13 cellular contexts compared by ENCODE assay signal in genomic region chr2:70775148-70775547, GRCh38. TPM values are rescaled to one million over a fixed set of nuclear protein-coding genes. Genes with fewer than 3 reads are reported as not detected.
DNase-seq lines count a peak whose midpoint lies in the region; ATAC-seq lines count a peak whose summit lies in the region.
"Had no signal": no experiment of that assay in that cellular context is flagged by ENCODE, and none has a peak within 500 bp of the region (broad histone marks: within the 10 kb centered on the region; RNA-seq: fewer than 3 reads in every experiment).

No MANE protein-coding gene starts in this region.

- no peak for ATAC-seq in naive thymus-derived CD8-positive, alpha-beta T cell
- ATAC-seq: HepG2 had no signal

- H3K36me3 Mint-ChIP-seq in naive thymus-derived CD8-positive, alpha-beta T cell, result peaks cover 0 to 2% (median 0%) of the 10 kb centered on the region in 3 donors

- DNase-seq in NOMO-1 (lab: John Stamatoyannopoulos, UW; ENCODE audit: unreplicated experiment in 2 of 2), result peak; percentile 39 to 44
- DNase-seq in NOMO-1 treated with dmso at 0.1 percent for 144 hours (lab: John Stamatoyannopoulos, UW; ENCODE audit: unreplicated experiment), result no peak
- peak; percentile 57 for DNase-seq in MV-4-11 (lab: John Stamatoyannopoulos, UW)
- peak; percentile 20 for DNase-seq in SW480 (ENCODE audit: low spot score)
- DNase-seq in naive thymus-derived CD8-positive, alpha-beta T cell, result no peak
- no peak for DNase-seq in NCI-H510A (lab: John Stamatoyannopoulos, UW)
- DNase-seq: ACHN; BE2C; Caco-2; CD4-positive, alpha-beta T cell; GM23248 had no signal

- POLR2A ChIA-PET in naive thymus-derived CD8-positive, alpha-beta T cell (lab: Charles Lee), result interaction anchor here (0.5 to 0.6 kb wide), 2 partner anchors 16 to 49 kb away, joined by 3 to 4 read pairs; no protein-coding TSS in a partner anchor

- peaks cover 17 to 37% (median 20%) of the 10 kb centered on the region in 5 donors for H3K27me3 Mint-ChIP-seq in naive thymus-derived CD8-positive, alpha-beta T cell

- no peak overlapping the region for H3K4me3 Mint-ChIP-seq in naive thymus-derived CD8-positive, alpha-beta T cell
- H3K4me3 Mint-ChIP-seq: CD4-positive, alpha-beta T cell had no signal

- H3K9me3 Mint-ChIP-seq in naive thymus-derived CD8-positive, alpha-beta T cell, result peaks cover 0 to 3% (median 0%) of the 10 kb centered on the region in 9 donors
- H3K9me3 Mint-ChIP-seq: CD4-positive, alpha-beta T cell had no signal

- H3K4me1 Mint-ChIP-seq in naive thymus-derived CD8-positive, alpha-beta T cell, result no peaks in the 10 kb centered on the region

- H3K27ac Mint-ChIP-seq in naive thymus-derived CD8-positive, alpha-beta T cell, result no peak overlapping the region
- H3K27ac Mint-ChIP-seq: CD4-positive, alpha-beta T cell had no signal

RNA-seq across cellular contexts. Expression of gene ADD2, which starts 7.1 kb away (rescaled TPM):
- 10 to 100 TPM in 1 of 2 experiments, 1 to 10 TPM in 1; 9.3 to 10.9 TPM for total RNA-seq in naive thymus-derived CD8-positive, alpha-beta T cell
- 1 to 10 TPM; 1.8 to 4.7 (median 3.3) TPM for polyA plus RNA-seq in naive thymus-derived CD8-positive, alpha-beta T cell
- total RNA-seq: Caco-2, GM23248 had no signal
- polyA plus RNA-seq: GM23248 had no signal

RNA-seq across cellular contexts. Expression of gene FIGLA, which starts 15.3 kb away (rescaled TPM):
- not detected for total RNA-seq in naive thymus-derived CD8-positive, alpha-beta T cell
- not detected for polyA plus RNA-seq in naive thymus-derived CD8-positive, alpha-beta T cell
- total RNA-seq: Caco-2; CD4-positive, alpha-beta T cell; GM23248; H4; HepG2 had no signal
- polyA plus RNA-seq: GM23248, HepG2 had no signal

RNA-seq across cellular contexts. Expression of gene CLEC4F, which starts 45.3 kb away (rescaled TPM):
- total RNA-seq in naive thymus-derived CD8-positive, alpha-beta T cell, result not detected
- not detected for polyA plus RNA-seq in naive thymus-derived CD8-positive, alpha-beta T cell
- total RNA-seq: Caco-2; CD4-positive, alpha-beta T cell; GM23248; H4 had no signal
- polyA plus RNA-seq: GM23248 had no signal

Comparison
In these comparisons a context has a peak if more than half of its experiments do, and no peak if none do; other contexts are left out.
1. DNase-seq: peak in NOMO-1 (2 of 2), MV-4-11 (single experiment) and SW480 (single experiment); none in NOMO-1 treated with dmso at 0.1 percent for 144 hours (single experiment), naive thymus-derived CD8-positive, alpha-beta T cell (0 of 10) and NCI-H510A (single experiment).